Comparison of ENCODE assay signal across 8 cellular contexts in genomic region chr2:204260162-204260877, GRCh38.
DNase-seq lines count a peak whose midpoint lies in the region; ATAC-seq, FAIRE-seq and TF ChIP-seq lines count a peak whose summit lies in the region.

No MANE protein-coding gene starts in this region.

- no peaks in the 10 kb centered on the region for H3K36me3 Mint-ChIP-seq in activated T-cell treated with anti-CD3 and anti-CD28 coated beads, Interleukin-2, amount 50 U/mL, for 72 hours (ENCODE audit: insufficient read depth in 2 of 2)

- no peak overlapping the region for H3K27ac Mint-ChIP-seq in activated T-cell treated with anti-CD3 and anti-CD28 coated beads, Interleukin-2, amount 50 U/mL, for 72 hours

- WGBS in pancreas, 2 donors: 36 to 41% methylated on average over 9 of the region's 9 CpGs

- H3K4me1 Mint-ChIP-seq in activated T-cell treated with anti-CD3 and anti-CD28 coated beads, Interleukin-2, amount 50 U/mL, for 72 hours (ENCODE audit: low read depth): peaks cover 6% of the 10 kb centered on the region

- TF ChIP-seq CTCF in pancreas (IDR thresholded peaks at IDR 0.05): peak; percentile 43 to 76 (median 72)

- intact Hi-C loops in pancreas (cut with DNase I): no loop called here

- H3K9me3 Mint-ChIP-seq in activated T-cell treated with anti-CD3 and anti-CD28 coated beads, Interleukin-2, amount 50 U/mL, for 72 hours: no peaks in the 10 kb centered on the region

- no peaks in the 10 kb centered on the region for H3K4me1 ChIP-seq in pancreas

- no peak overlapping the region for H3K4me3 ChIP-seq in pancreas

- H3K27ac ChIP-seq in pancreas: no peak overlapping the region

- H3K27me3 Mint-ChIP-seq in activated T-cell treated with anti-CD3 and anti-CD28 coated beads, Interleukin-2, amount 50 U/mL, for 72 hours (ENCODE audit: low read depth): peaks cover 41% of the 10 kb centered on the region

- no peaks in the 10 kb centered on the region for H3K27me3 ChIP-seq in pancreas

- H3K36me3 ChIP-seq in pancreas: no peaks in the 10 kb centered on the region

- DNase-seq in activated gamma-delta T cell treated with Interleukin-2 at 50 U/mL for 16 hours (peak; percentile 16), activated gamma-delta T cell (lab: John Stamatoyannopoulos, UW) (no peak), HK-2 (ENCODE audit: unreplicated experiment) (peak; percentile 35), NCI-H82 treated with DMSO at 0.1 percent for 48 hours (lab: John Stamatoyannopoulos, UW; ENCODE audit: unreplicated experiment) (peak; percentile 46), foreskin melanocyte (peak; percentile 47), pancreas (peak in 5 of 6 donors; percentile 12 to 59 (median 31))
- DNase-seq in activated T-cell treated with anti-CD3 and anti-CD28 coated beads, Interleukin-2, amount 50 U/mL, for 72 hours: peak; percentile 39 to 49
- DNase-seq in central memory CD4-positive, alpha-beta T cell: no peak

- peak; percentile 55 to 59 for ATAC-seq in activated T-cell treated with anti-CD3 and anti-CD28 coated beads, Interleukin-2, amount 50 U/mL, for 72 hours (replicated peaks in 1 of 2)
- peak; percentile 58 to 88 (median 86) for ATAC-seq in pancreas

- no peaks in the 10 kb centered on the region for H3K9me3 ChIP-seq in pancreas

- H3K4me3 Mint-ChIP-seq in activated T-cell treated with anti-CD3 and anti-CD28 coated beads, Interleukin-2, amount 50 U/mL, for 72 hours: no peak overlapping the region

- FAIRE-seq in pancreas (lab: Jason Lieb, UNC): no peak

Comparison
In these comparisons a context has a peak if more than half of its experiments do, and no peak if none do; other contexts are left out.
1. DNase-seq: peak in activated gamma-delta T cell treated with Interleukin-2 at 50 U/mL for 16 hours (single experiment), HK-2 (single experiment), NCI-H82 treated with DMSO at 0.1 percent for 48 hours (single experiment), activated T-cell treated with anti-CD3 and anti-CD28 coated beads, Interleukin-2, amount 50 U/mL, for 72 hours (2 of 2), foreskin melanocyte (single experiment) and pancreas (5 of 6); none in activated gamma-delta T cell (single experiment) and central memory CD4-positive, alpha-beta T cell (single experiment).